In the genomic region with DNA sequence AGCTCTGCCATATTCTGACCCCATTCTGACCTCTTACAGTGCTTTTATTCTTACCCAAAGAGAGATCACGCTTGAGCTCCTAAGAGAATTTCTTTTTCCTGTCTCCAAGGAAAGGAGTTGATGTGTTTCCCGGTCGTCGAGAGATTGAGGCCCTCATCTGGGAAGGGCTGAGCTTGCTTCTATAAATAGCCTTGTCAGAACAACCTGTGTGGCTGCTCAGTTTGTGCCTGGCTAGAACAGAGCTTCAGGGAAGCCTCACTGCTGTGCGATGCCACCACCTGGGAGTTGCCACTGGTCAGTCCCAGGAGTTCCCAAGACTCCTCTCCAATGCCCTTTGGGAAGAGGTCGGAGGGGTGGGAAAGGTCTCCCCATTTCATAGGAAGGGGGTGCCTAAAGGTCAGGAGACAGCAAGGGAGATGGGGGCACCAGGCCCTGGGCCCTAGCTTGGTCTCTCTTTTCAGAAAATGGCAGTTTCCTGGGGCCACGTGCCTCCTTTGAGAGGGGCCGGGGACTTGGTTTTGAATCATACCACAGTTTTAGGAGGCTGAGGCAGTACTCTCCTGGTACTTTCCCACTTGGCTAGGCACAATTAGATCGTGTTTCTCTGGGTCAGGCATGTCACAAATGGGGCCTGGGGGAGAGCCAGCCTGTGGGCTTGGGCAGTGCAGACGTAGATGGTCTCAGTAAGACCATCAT, we compare ENCODE assay signal across 10 cellular contexts. TPM values are rescaled to one million over a fixed set of nuclear protein-coding genes. Genes with fewer than 3 reads are reported as not detected.
DNase-seq lines count a peak whose midpoint lies in the region; ATAC-seq and TF ChIP-seq lines count a peak whose summit lies in the region.
"Had no signal": no experiment of that assay in that cellular context is flagged by ENCODE, and none has a peak within 500 bp of the region (broad histone marks: within the 10 kb centered on the region; RNA-seq: fewer than 3 reads in every experiment).

No MANE protein-coding gene starts in this region.

- peaks cover 42% of the 10 kb centered on the region for H3K36me3 ChIP-seq in CD4-positive, alpha-beta memory T cell (ENCODE audit: insufficient read depth, low read length)
- no peaks in the 10 kb centered on the region for H3K36me3 ChIP-seq in neural cell (ENCODE audit: insufficient read depth, low read length)
- H3K36me3 ChIP-seq in uterus = no peaks in the 10 kb centered on the region
- no peaks in the 10 kb centered on the region for H3K36me3 ChIP-seq in MG63

- CTCF ChIA-PET in CD4-positive, alpha-beta memory T cell (lab: Charles Lee; ENCODE audit: partially characterized antibody) = interaction anchor here (1.0 to 14.9 kb wide), 8 partner anchors 8 to 166 kb away, joined by 3 to 226 read pairs (median 5); a partner anchor contains a TSS

- TF ChIP-seq POLR2A in uterus (IDR thresholded peaks at IDR 0.05) = no peak

- H3K4me2 ChIP-seq in neural cell (ENCODE audit: low read length) = peak overlapping the region; percentile 45
- H3K4me2 ChIP-seq: PC-9 had no signal

- H3F3A ChIP-seq in neural cell (ENCODE audit: insufficient read depth, low read length, poor library complexity, severe bottlenecking) = no peaks in the 10 kb centered on the region

- peak overlapping the region; percentile 50 for H3K9ac ChIP-seq in neural cell (ENCODE audit: low read length)

- no peak overlapping the region for H2AFZ ChIP-seq in neural cell (ENCODE audit: low read depth, low read length)
- H2AFZ ChIP-seq: PC-9 had no signal

- no peak for ATAC-seq in central memory CD8-positive, alpha-beta T cell (replicated peaks; ENCODE audit: extremely low read depth, poor library complexity, severe bottlenecking)
- ATAC-seq in GM18868 (IDR thresholded peaks at IDR 0.05; ENCODE audit: unreplicated experiment) = no peak

- H3K9me2 ChIP-seq in neural cell (ENCODE audit: insufficient read depth, low read length) = no peaks in the 10 kb centered on the region

- peak overlapping the region; percentile 90 to 99 (median 98) for H3K4me3 Mint-ChIP-seq in CD4-positive, alpha-beta memory T cell
- H3K4me3 Mint-ChIP-seq in central memory CD8-positive, alpha-beta T cell = peak overlapping the region; percentile 95

- no peaks in the 10 kb centered on the region for H3K9me3 ChIP-seq in CD4-positive, alpha-beta memory T cell (ENCODE audit: control insufficient read depth in 1 of 2, low read length in 2 of 2)
- H3K9me3 ChIP-seq in neural cell (ENCODE audit: low read length) (no peaks in the 10 kb centered on the region), uterus (no peaks in the 10 kb centered on the region), MG63 (no peaks in the 10 kb centered on the region)

- peak overlapping the region; percentile 77 for H3K27ac ChIP-seq in CD4-positive, alpha-beta memory T cell (ENCODE audit: low read depth, low read length)
- H3K27ac ChIP-seq in neural cell (ENCODE audit: low read length) (peak overlapping the region; percentile 79), uterus (no peak overlapping the region)
- H3K27ac ChIP-seq: PC-9 had no signal

- peaks cover 39 to 75% of the 10 kb centered on the region in 2 donors for H3K36me3 Mint-ChIP-seq in CD4-positive, alpha-beta memory T cell
- peaks cover 53% of the 10 kb centered on the region for H3K36me3 Mint-ChIP-seq in central memory CD8-positive, alpha-beta T cell (ENCODE audit: insufficient read depth)

- POLR2A ChIA-PET in CD4-positive, alpha-beta memory T cell (lab: Charles Lee; ENCODE audit: partially characterized antibody) = interaction anchor here (1.1 to 21.6 kb wide), 5 partner anchors 6 to 90 kb away, joined by 5 to 786 read pairs (median 7); a partner anchor contains a TSS

- TF ChIP-seq CTCF in neural cell (IDR thresholded peaks at IDR 0.05; ENCODE audit: poor library complexity, severe bottlenecking) (no peak), uterus (IDR thresholded peaks at IDR 0.05) (no peak)

- peaks cover 76% of the 10 kb centered on the region for H3K4me1 ChIP-seq in CD4-positive, alpha-beta memory T cell (ENCODE audit: insufficient read depth, low read length)
- peaks cover 0 to 6% of the 10 kb centered on the region in 2 donors for H3K4me1 ChIP-seq in uterus

- H4K20me1 ChIP-seq in neural cell (ENCODE audit: insufficient read depth) = no peaks in the 10 kb centered on the region

- no peaks in the 10 kb centered on the region for H3K27me3 Mint-ChIP-seq in CD4-positive, alpha-beta memory T cell
- H3K27me3 Mint-ChIP-seq in central memory CD8-positive, alpha-beta T cell = no peaks in the 10 kb centered on the region

- H3K27ac Mint-ChIP-seq in CD4-positive, alpha-beta memory T cell = peak overlapping the region; percentile 77 to 98 (median 96)
- peak overlapping the region; percentile 85 for H3K27ac Mint-ChIP-seq in central memory CD8-positive, alpha-beta T cell (ENCODE audit: low read depth)

- TF ChIP-seq RAD21 in neural cell (conservative IDR thresholded peaks at IDR 0.05) = no peak

- H3K9me3 Mint-ChIP-seq in CD4-positive, alpha-beta memory T cell = peaks cover 0 to 2% (median 0%) of the 10 kb centered on the region in 8 donors
- H3K9me3 Mint-ChIP-seq in central memory CD8-positive, alpha-beta T cell = no peaks in the 10 kb centered on the region

- TF ChIP-seq EP300 in neural cell (conservative IDR thresholded peaks at IDR 0.05; ENCODE audit: poor library complexity, severe bottlenecking) = peak; percentile 45

- peak overlapping the region; percentile 95 to 96 for H3K4me3 ChIP-seq in CD4-positive, alpha-beta memory T cell (ENCODE audit: low read length in 2 of 2)
- H3K4me3 ChIP-seq in neural cell (ENCODE audit: low read length) (peak overlapping the region; percentile 76), uterus (no peak overlapping the region), MG63 (no peak overlapping the region)
- H3K4me3 ChIP-seq: PC-9 had no signal

- peaks cover 57 to 93% (median 69%) of the 10 kb centered on the region in 4 donors for H3K4me1 Mint-ChIP-seq in CD4-positive, alpha-beta memory T cell
- peaks cover 81% of the 10 kb centered on the region for H3K4me1 Mint-ChIP-seq in central memory CD8-positive, alpha-beta T cell

- no peaks in the 10 kb centered on the region for H3K79me2 ChIP-seq in neural cell (replicated peaks; ENCODE audit: insufficient read depth, low read length)

- peak in 1 of 5 donors; percentile 57 for DNase-seq in CD4-positive, alpha-beta memory T cell
- DNase-seq in NCI-H187 treated with DMSO at 0.1 percent for 48 hours (lab: John Stamatoyannopoulos, UW) (peak; percentile 83), CD1c-positive myeloid dendritic cell (ENCODE audit: extremely low spot score) (no peak), uterus (no peak), MG63 (no peak)
- DNase-seq in central memory CD8-positive, alpha-beta T cell (ENCODE audit: low spot score in 2 of 2) = no peak
- DNase-seq: occipital lobe, PC-9 had no signal

- intact Hi-C loops in CD4-positive, alpha-beta memory T cell (cut with micrococcal nuclease) = no loop called here
- intact Hi-C loops in uterus (cut with DNase I; ENCODE audit: low total_unique reads) = no loop called here

- no peaks in the 10 kb centered on the region for H3K27me3 ChIP-seq in CD4-positive, alpha-beta memory T cell (ENCODE audit: insufficient read depth, low read length)
- H3K27me3 ChIP-seq in neural cell (ENCODE audit: insufficient read depth, low read depth, low read length) (no peaks in the 10 kb centered on the region), uterus (no peaks in the 10 kb centered on the region), MG63 (no peaks in the 10 kb centered on the region)

TF ChIP-seq in neural cell, 6 proteins besides CTCF, POLR2A, EP300 and RAD21:
- TF ChIP-seq, protein P1, sequence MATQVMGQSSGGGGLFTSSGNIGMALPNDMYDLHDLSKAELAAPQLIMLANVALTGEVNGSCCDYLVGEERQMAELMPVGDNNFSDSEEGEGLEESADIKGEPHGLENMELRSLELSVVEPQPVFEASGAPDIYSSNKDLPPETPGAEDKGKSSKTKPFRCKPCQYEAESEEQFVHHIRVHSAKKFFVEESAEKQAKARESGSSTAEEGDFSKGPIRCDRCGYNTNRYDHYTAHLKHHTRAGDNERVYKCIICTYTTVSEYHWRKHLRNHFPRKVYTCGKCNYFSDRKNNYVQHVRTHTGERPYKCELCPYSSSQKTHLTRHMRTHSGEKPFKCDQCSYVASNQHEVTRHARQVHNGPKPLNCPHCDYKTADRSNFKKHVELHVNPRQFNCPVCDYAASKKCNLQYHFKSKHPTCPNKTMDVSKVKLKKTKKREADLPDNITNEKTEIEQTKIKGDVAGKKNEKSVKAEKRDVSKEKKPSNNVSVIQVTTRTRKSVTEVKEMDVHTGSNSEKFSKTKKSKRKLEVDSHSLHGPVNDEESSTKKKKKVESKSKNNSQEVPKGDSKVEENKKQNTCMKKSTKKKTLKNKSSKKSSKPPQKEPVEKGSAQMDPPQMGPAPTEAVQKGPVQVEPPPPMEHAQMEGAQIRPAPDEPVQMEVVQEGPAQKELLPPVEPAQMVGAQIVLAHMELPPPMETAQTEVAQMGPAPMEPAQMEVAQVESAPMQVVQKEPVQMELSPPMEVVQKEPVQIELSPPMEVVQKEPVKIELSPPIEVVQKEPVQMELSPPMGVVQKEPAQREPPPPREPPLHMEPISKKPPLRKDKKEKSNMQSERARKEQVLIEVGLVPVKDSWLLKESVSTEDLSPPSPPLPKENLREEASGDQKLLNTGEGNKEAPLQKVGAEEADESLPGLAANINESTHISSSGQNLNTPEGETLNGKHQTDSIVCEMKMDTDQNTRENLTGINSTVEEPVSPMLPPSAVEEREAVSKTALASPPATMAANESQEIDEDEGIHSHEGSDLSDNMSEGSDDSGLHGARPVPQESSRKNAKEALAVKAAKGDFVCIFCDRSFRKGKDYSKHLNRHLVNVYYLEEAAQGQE (IDR thresholded peaks at IDR 0.05; ENCODE audit: borderline replicate concordance) = peak; percentile 91
- TF ChIP-seq EZH2 (IDR thresholded peaks at IDR 0.05; ENCODE audit: borderline replicate concordance, insufficient read depth, low read length, poor library complexity, severe bottlenecking) (no peak), SMC3 (conservative IDR thresholded peaks at IDR 0.05; ENCODE audit: poor library complexity) (peak; percentile 12), MXI1 (conservative IDR thresholded peaks at IDR 0.05; ENCODE audit: poor library complexity, severe bottlenecking) (no peak), POLR2AphosphoS5 (IDR thresholded peaks at IDR 0.05) (peak; percentile 42)
TF ChIP-seq in neural cell: peak in this region for 3.

RNA-seq across cellular contexts. Expression of a gene that starts 52.1 kb away (rescaled TPM):
- 10 to 100 TPM; 53.5 to 54.5 TPM for total RNA-seq in CD4-positive, alpha-beta memory T cell
- 10 to 100 TPM; 33.5 to 38.9 TPM for polyA plus RNA-seq in CD4-positive, alpha-beta memory T cell
- 36.1 and 37.1 TPM in 2 replicates for polyA plus RNA-seq in neural cell
- polyA minus RNA-seq in neural cell = 18.0 and 20.3 TPM in 2 replicates
- total RNA-seq in uterus = 100 to 1,000 TPM in 1 of 4 donors, 10 to 100 TPM in 3; 19.1 to 106 (median 54.2) TPM
- total RNA-seq in MG63 (2014; rRNA removed; shearing (Covaris generic); ENCODE audit: low replicate concordance) = 72.1 and 75.8 TPM in 2 replicates

RNA-seq across cellular contexts. Expression of a gene that starts 52.8 kb away (rescaled TPM):
- total RNA-seq in CD4-positive, alpha-beta memory T cell = 100 to 1,000 TPM; 186 to 190 TPM
- polyA plus RNA-seq in CD4-positive, alpha-beta memory T cell = 100 to 1,000 TPM; 249 to 298 TPM
- polyA plus RNA-seq in neural cell = 3.2 and 4.0 TPM in 2 replicates
- 6.5 and 8.5 TPM in 2 replicates for polyA minus RNA-seq in neural cell
- 1 to 10 TPM in 3 of 4 donors, under 1 TPM in 1; 0.77 to 5.3 (median 3.2) TPM for total RNA-seq in uterus
- 0.12 and 1.3 TPM in 2 replicates for total RNA-seq in MG63 (2014; rRNA removed; shearing (Covaris generic); ENCODE audit: low replicate concordance)

Comparison
In these comparisons a context has a peak if more than half of its experiments do, and no peak if none do; other contexts are left out.
1. H3K27ac ChIP-seq: peak in CD4-positive, alpha-beta memory T cell (single experiment) and neural cell (single experiment); none in uterus (0 of 2).
2. H3K4me3 ChIP-seq: peak in CD4-positive, alpha-beta memory T cell (2 of 2) and neural cell (single experiment); none in uterus (0 of 2) and MG63 (single experiment).
3. RNA of a gene that starts 52.8 kb away (total RNA-seq): 186 to 190 TPM in CD4-positive, alpha-beta memory T cell; 0.77 to 5.3 TPM in uterus and 0.12 to 1.3 TPM in MG63; every median in the first group is over 10 times any median in the second.